ENCODE assay signal across 28 cellular contexts in the genomic region with DNA sequence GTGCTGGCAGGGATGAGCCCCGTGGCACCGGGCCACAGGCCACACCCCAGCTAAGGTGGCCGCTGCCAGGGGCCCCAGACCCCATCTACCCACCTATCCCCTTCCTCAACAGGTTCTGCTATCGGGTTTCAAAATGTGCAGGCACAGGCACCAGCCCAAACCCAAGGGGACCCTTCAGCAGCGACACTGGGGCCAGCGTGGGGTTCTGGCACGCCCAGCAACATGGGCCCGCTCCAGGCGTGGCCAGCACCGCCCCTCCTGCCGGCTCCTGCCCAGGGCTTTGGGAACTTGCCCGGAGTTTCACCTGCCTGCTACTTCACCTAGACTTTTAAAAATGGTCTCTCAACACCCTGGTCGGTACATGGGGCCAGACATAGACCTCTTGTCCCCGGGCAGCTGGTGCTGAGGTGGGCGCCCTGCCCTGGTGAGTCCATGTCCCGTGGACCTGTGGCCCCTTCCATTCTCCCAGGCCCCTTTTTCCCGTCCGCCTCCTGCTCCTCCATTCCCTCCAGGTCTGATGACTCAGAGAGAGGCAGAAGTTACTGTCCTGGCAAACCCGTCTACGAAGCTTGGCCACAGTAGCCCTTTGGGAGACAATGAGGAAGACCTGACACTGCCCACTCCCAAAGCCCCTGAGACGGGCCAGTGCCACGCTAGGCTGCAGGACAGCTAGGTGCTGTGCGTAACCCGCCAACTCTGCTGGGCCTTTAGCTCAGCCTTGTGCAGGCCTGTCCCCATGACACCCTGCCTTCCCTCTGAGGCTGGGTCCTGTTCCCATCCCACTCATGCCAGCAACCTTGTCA. TPM values are rescaled to one million over a fixed set of nuclear protein-coding genes. Genes with fewer than 3 reads are reported as not detected.
A peak's percentile ranks its signal among the peaks of the same experiment; 100 is the strongest.
DNase-seq lines count a peak whose midpoint lies in the region; FAIRE-seq and TF ChIP-seq lines count a peak whose summit lies in the region.
"Had no signal": no experiment of that assay in that cellular context is flagged by ENCODE, and none has a peak within 500 bp of the region (broad histone marks: within the 10 kb centered on the region; RNA-seq: fewer than 3 reads in every experiment).

No MANE protein-coding gene starts in this region.

- FAIRE-seq in keratinocyte (lab: Jason Lieb, UNC) (peak; percentile 66), RCC 7860 (lab: Jason Lieb, UNC) (no peak)
- FAIRE-seq: endometrium had no signal

- intact Hi-C loops in breast epithelium (cut with DNase I; ENCODE audit: low total_unique reads): no loop called here

- peaks cover 55% of the 10 kb centered on the region for H3K79me2 ChIP-seq in keratinocyte (ENCODE audit: control insufficient read depth, insufficient read depth, low read length)

- peak overlapping the region; percentile 83 for H3K4me2 ChIP-seq in keratinocyte (ENCODE audit: control insufficient read depth, extremely low read depth, insufficient read depth, low read depth, low read length)

- H4K20me1 ChIP-seq in keratinocyte (ENCODE audit: control insufficient read depth, extremely low read depth, insufficient read depth, low read length): no peaks in the 10 kb centered on the region

- DNase-seq in breast epithelium (ENCODE audit: low spot score in 2 of 2) (no peak), keratinocyte (ENCODE audit: low read depth, low spot score) (no peak), suprapubic skin (ENCODE audit: low spot score in 2 of 2) (no peak), SW 1271 (lab: John Stamatoyannopoulos, UW) (no peak), Ammon's horn (ENCODE audit: low spot score) (no peak), RCC 7860 (ENCODE audit: low spot score) (no peak), SKM-1 (lab: John Stamatoyannopoulos, UW; ENCODE audit: unreplicated experiment) (no peak)
- DNase-seq: activated CD4-positive, alpha-beta T cell treated with anti-CD3 and anti-CD28 coated beads for 36 hours; activated effector memory CD4-positive, alpha-beta T cell treated with anti-CD3 and anti-CD28 coated beads, Interleukin-2, amount 50 U/mL, for 16 hours; activated naive CD8-positive, alpha-beta T cell treated with anti-CD3 and anti-CD28 coated beads, Interleukin-2, amount 10 ng/mL, durations not matched to agents 7 days and 5 days; activated T-cell treated with anti-CD3 and anti-CD28 coated beads, Interleukin-2, amount 50 U/mL, for 1 hour; central memory CD4-positive, alpha-beta T cell; dermis blood vessel endothelial cell; islet precursor cell; Karpas-422; NCI-H1694 treated with DMSO at 0.1 percent for 48 hours; NCI-H2171 treated with DMSO at 0.1 percent for 48 hours; NCI-H524; Peyer's patch; sigmoid colon; stimulated activated CD4-positive, alpha-beta T cell treated with anti-CD3 and anti-CD28 coated beads, Interleukin-4, amount 100 ng/mL, for 24 hours; T-helper 17 cell; uterus had no signal

- peak overlapping the region; percentile 68 for H3K9ac ChIP-seq in keratinocyte (ENCODE audit: control insufficient read depth, extremely low read depth, insufficient read depth, low read length)

- TF ChIP-seq POLR2A in breast epithelium (IDR thresholded peaks at IDR 0.05) (no peak), suprapubic skin (IDR thresholded peaks at IDR 0.05) (no peak)

- peaks cover 6% of the 10 kb centered on the region for H3K9me1 ChIP-seq in keratinocyte (ENCODE audit: control insufficient read depth, extremely low read depth, insufficient read depth, low read length)

- no peak for TF ChIP-seq CTCF in breast epithelium (IDR thresholded peaks at IDR 0.05)
- no peak for TF ChIP-seq CTCF in keratinocyte (optimal IDR thresholded peaks at IDR 0.05 in 1 of 3, IDR thresholded peaks at IDR 0.05 in 1 of 3, conservative IDR thresholded peaks at IDR 0.05 in 1 of 3; ENCODE audit: extremely low read depth in 1 of 3, insufficient read depth in 2 of 3, low read length in 3 of 3)
- no peak for TF ChIP-seq CTCF in suprapubic skin (IDR thresholded peaks at IDR 0.05)

- H3K27ac ChIP-seq in breast epithelium: peak overlapping the region; percentile 67 to 79
- peak overlapping the region; percentile 78 for H3K27ac ChIP-seq in keratinocyte (ENCODE audit: control insufficient read depth, insufficient read depth, low read length)
- peak overlapping the region; percentile 24 for H3K27ac ChIP-seq in suprapubic skin
- H3K27ac ChIP-seq: ascending aorta, Peyer's patch, sigmoid colon, SJSA1, uterus had no signal

- dilution Hi-C loops in keratinocyte (cut with MboI; ENCODE audit: extremely low pct_ligation_motif_present, low sequenced_read_pairs): no loop called here

- H3K27me3 ChIP-seq in breast epithelium (no peaks in the 10 kb centered on the region), keratinocyte (ENCODE audit: control insufficient read depth, extremely low read depth, insufficient read depth, low read length) (no peaks in the 10 kb centered on the region), suprapubic skin (no peaks in the 10 kb centered on the region)
- H3K27me3 ChIP-seq: ascending aorta, Peyer's patch, SJSA1, uterus had no signal

- peak overlapping the region; percentile 53 for H2AFZ ChIP-seq in keratinocyte (ENCODE audit: control insufficient read depth, low read length)

- H3K4me3 ChIP-seq in breast epithelium (peak overlapping the region in 2 of 3 donors; percentile 28 to 45), keratinocyte (ENCODE audit: control insufficient read depth in 2 of 3, extremely low read depth in 1 of 3, insufficient read depth in 2 of 3, low read depth in 1 of 3, low read length in 3 of 3) (peak overlapping the region in 2 of 3 experiments; percentile 34 to 40), suprapubic skin (no peak overlapping the region)
- H3K4me3 ChIP-seq: ascending aorta, lung, Peyer's patch, sigmoid colon, SJSA1, uterus had no signal

- peaks cover 0 to 5% of the 10 kb centered on the region in 2 donors for H3K4me1 ChIP-seq in breast epithelium
- peaks cover 50% of the 10 kb centered on the region for H3K4me1 ChIP-seq in keratinocyte (ENCODE audit: control insufficient read depth, extremely low read depth, insufficient read depth, low read length)
- peaks cover 39% of the 10 kb centered on the region for H3K4me1 ChIP-seq in suprapubic skin
- H3K4me1 ChIP-seq: ascending aorta, Peyer's patch, uterus had no signal

- H3K36me3 ChIP-seq in breast epithelium (no peaks in the 10 kb centered on the region), keratinocyte (ENCODE audit: control insufficient read depth in 2 of 2, extremely low read depth in 1 of 2, insufficient read depth in 2 of 2, low read length in 2 of 2) (peaks cover 0 to 4% of the 10 kb centered on the region in 2 experiments), suprapubic skin (no peaks in the 10 kb centered on the region)
- H3K36me3 ChIP-seq: ascending aorta, Peyer's patch, sigmoid colon, SJSA1, uterus had no signal

- no peaks in the 10 kb centered on the region for H3K9me3 ChIP-seq in breast epithelium
- H3K9me3 ChIP-seq in keratinocyte (ENCODE audit: control insufficient read depth, low read depth, low read length): no peaks in the 10 kb centered on the region
- no peaks in the 10 kb centered on the region for H3K9me3 ChIP-seq in suprapubic skin
- H3K9me3 ChIP-seq: ascending aorta, Peyer's patch, sigmoid colon, SJSA1, uterus had no signal

- TF ChIP-seq EP300 in Ishikawa (IDR thresholded peaks at IDR 0.05; ENCODE audit: borderline replicate concordance) (no peak), suprapubic skin (IDR thresholded peaks at IDR 0.05) (no peak)

- WGBS in suprapubic skin: 55% methylated on average over 16 of the region's 24 CpGs

- TF ChIP-seq RAD21 in Ishikawa (IDR thresholded peaks at IDR 0.05; ENCODE audit: low read depth): no peak

TF ChIP-seq in Ishikawa, 13 proteins besides CTCF, POLR2A, EP300 and RAD21 (continues in another document):
- TF ChIP-seq, protein P1, sequence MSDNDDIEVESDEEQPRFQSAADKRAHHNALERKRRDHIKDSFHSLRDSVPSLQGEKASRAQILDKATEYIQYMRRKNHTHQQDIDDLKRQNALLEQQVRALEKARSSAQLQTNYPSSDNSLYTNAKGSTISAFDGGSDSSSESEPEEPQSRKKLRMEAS (IDR thresholded peaks at IDR 0.05): 0 out of 2 replicates have a peak, but pooled peaks have one; percentile 10
- TF ChIP-seq FOXM1 (IDR thresholded peaks at IDR 0.05; ENCODE audit: borderline replicate concordance, low read depth): no peak
- TF ChIP-seq EGR1 (IDR thresholded peaks at IDR 0.05): no peak
- TF ChIP-seq CEBPB (IDR thresholded peaks at IDR 0.05): no peak
- TF ChIP-seq YY1 (IDR thresholded peaks at IDR 0.05; ENCODE audit: low read depth): no peak
- no peak for TF ChIP-seq TCF12 (IDR thresholded peaks at IDR 0.05; ENCODE audit: low read depth)
- peak; percentile 79 for TF ChIP-seq ZBTB7A (IDR thresholded peaks at IDR 0.05; ENCODE audit: low read depth)
- TF ChIP-seq TEAD4 (IDR thresholded peaks at IDR 0.05): no peak
- TF ChIP-seq NFIC (IDR thresholded peaks at IDR 0.05): peak; percentile 40; the same call in 1 of the 2 replicates
- TF ChIP-seq TAF1 (IDR thresholded peaks at IDR 0.05; ENCODE audit: low read depth): no peak

RNA-seq across cellular contexts. Expression of gene CELSR1, which starts 11.5 kb away (rescaled TPM):
- total RNA-seq in breast epithelium (10 to 100 TPM in 2 of 3 donors, under 1 TPM in 1; 0.96 to 36.7 (median 21.2) TPM), suprapubic skin (100 to 1,000 TPM in 1 of 4 donors, 10 to 100 TPM in 3; 75.6 to 102 (median 77.5) TPM)
- 16.1 to 23.2 TPM (median 20.6 TPM) in 3 replicates for polyA plus RNA-seq in keratinocyte
- polyA plus RNA-seq in keratinocyte (2011; ENCODE audit: low read depth): 6.0 TPM
- polyA plus RNA-seq in keratinocyte (2011; cell fraction: cytosol; rRNA removed): 8.0 and 10.0 TPM in 2 replicates
- polyA plus RNA-seq in keratinocyte (2011; cell fraction: nucleus; rRNA removed): 99.8 and 117 TPM in 2 replicates
- 24.8 and 29.0 TPM in 2 replicates for polyA plus RNA-seq in keratinocyte (2012; ENCODE audit: low replicate concordance)
- polyA minus RNA-seq in keratinocyte: 61.3 to 154 TPM (median 62.8 TPM) in 3 replicates
- polyA minus RNA-seq in keratinocyte (2011; cell fraction: cytosol; rRNA and poly(A)+ RNA removed): 39.1 TPM
- 182 and 191 TPM in 2 replicates for polyA minus RNA-seq in keratinocyte (2011; cell fraction: nucleus; rRNA and poly(A)+ RNA removed)

Comparison
In these comparisons a context has a peak if more than half of its experiments do, and no peak if none do; other contexts are left out.
1. H3K27ac ChIP-seq: peak in every context shown above with its lines; median percentile 78 in keratinocyte; 73 in breast epithelium; 24 in suprapubic skin.